Comparison of ENCODE assay signal across 28 cellular contexts in genomic region chr5:149366169-149366750, GRCh38. TPM values are rescaled to one million over a fixed set of nuclear protein-coding genes. Genes with fewer than 3 reads are reported as not detected.
DNase-seq lines count a peak whose midpoint lies in the region; ATAC-seq, FAIRE-seq and TF ChIP-seq lines count a peak whose summit lies in the region.
"Had no signal": no experiment of that assay in that cellular context is flagged by ENCODE, and none has a peak within 500 bp of the region (broad histone marks: within the 10 kb centered on the region; RNA-seq: fewer than 3 reads in every experiment).

No MANE protein-coding gene starts in this region.

- H3K4me3 Mint-ChIP-seq in T-helper 17 cell: no peak overlapping the region
- H3K4me3 Mint-ChIP-seq: CD4-positive, alpha-beta memory T cell had no signal

- no peak for FAIRE-seq in kidney (lab: Jason Lieb, UNC)
- FAIRE-seq: A549, GM18507, HTR-8/SVneo had no signal

- no peak overlapping the region for H3K18ac ChIP-seq in IMR-90 (ENCODE audit: low read depth, low read length)

- POLR2A ChIA-PET in IMR-90 (lab: Charles Lee; ENCODE audit: unreplicated experiment): no interaction called here

- BruUV-seq in IMR-90 (replicated peaks; lab: Mats Ljungman, UMichigan): no TSS peak

- no peak overlapping the region for H2BK120ac ChIP-seq in IMR-90 (ENCODE audit: low read depth, low read length)

- H3K9ac ChIP-seq in IMR-90 (ENCODE audit: low read depth, low read length) (no peak overlapping the region), kidney (ENCODE audit: low read length in 2 of 2) (no peak overlapping the region)
- H3K9ac ChIP-seq: KMS-11 had no signal

- H4K91ac ChIP-seq in IMR-90 (ENCODE audit: insufficient read depth, low read depth, low read length): no peak overlapping the region

- H2BK15ac ChIP-seq in IMR-90 (ENCODE audit: low read depth, low read length): no peak overlapping the region

- no CpG with 5 or more reads among the region's 3 CpGs for WGBS in IMR-90 (ENCODE audit: extremely low coverage in 2 of 2, insufficient read length in 1 of 2), 2 experiments
- WGBS in esophagus, 2 donors: 88 to 95% methylated on average over 3 of the region's 3 CpGs
- 93 to 96% methylated on average over 2 to 3 of the region's 3 CpGs for WGBS in transverse colon (ENCODE audit: low coverage in 1 of 2), 2 donors
- WGBS in sigmoid colon, 2 donors: 93% methylated on average over 3 of the region's 3 CpGs

- no peak overlapping the region for H3K56ac ChIP-seq in IMR-90 (ENCODE audit: extremely low read depth, insufficient read depth, low read length)

- H3K4me3 ChIP-seq in IMR-90 (ENCODE audit: insufficient read depth, low read depth, low read length) (no peak overlapping the region), esophagus (ENCODE audit: low read depth in 1 of 2, low read length in 2 of 2) (no peak overlapping the region), transverse colon (no peak overlapping the region), vagina (no peak overlapping the region), kidney (ENCODE audit: low read length in 2 of 2) (no peak overlapping the region), sigmoid colon (no peak overlapping the region)
- H3K4me3 ChIP-seq: A549; BLaER1 treated with 17β-estradiol and CSF1 and Interleukin-3, amounts not matched to agents 10 nM and 100 nM had no signal

- H3K23ac ChIP-seq in IMR-90 (ENCODE audit: low read depth, low read length): 0 out of 2 replicates have a peak overlapping the region, but pooled peaks have one; percentile 47

- no peak overlapping the region for H2BK5ac ChIP-seq in IMR-90 (ENCODE audit: low read depth, low read length, poor library complexity, severe bottlenecking)

- H3K9me3 ChIP-seq in IMR-90 (ENCODE audit: control insufficient read depth, insufficient read depth, low read length) (no peaks in the 10 kb centered on the region), T-helper 17 cell (ENCODE audit: control insufficient read depth, low read length, poor library complexity, severe bottlenecking) (no peaks in the 10 kb centered on the region), esophagus (ENCODE audit: control insufficient read depth in 2 of 2, insufficient read depth in 1 of 2, low read depth in 1 of 2, low read length in 1 of 2) (no peaks in the 10 kb centered on the region), transverse colon (no peaks in the 10 kb centered on the region), vagina (no peaks in the 10 kb centered on the region), kidney (ENCODE audit: control insufficient read depth in 1 of 2, low read length in 2 of 2) (no peaks in the 10 kb centered on the region), sigmoid colon (no peaks in the 10 kb centered on the region)
- H3K9me3 ChIP-seq: A549; BLaER1 treated with 17β-estradiol and CSF1 and Interleukin-3, amounts not matched to agents 10 nM and 100 nM had no signal

- no peak overlapping the region for H4K8ac ChIP-seq in IMR-90 (ENCODE audit: low read depth in 2 of 2, low read length in 2 of 2)

- no peak for TF ChIP-seq CTCF in IMR-90 (conservative IDR thresholded peaks at IDR 0.05; ENCODE audit: low read depth, low read length)
- TF ChIP-seq CTCF in transverse colon (IDR thresholded peaks at IDR 0.05): no peak
- no peak for TF ChIP-seq CTCF in vagina (IDR thresholded peaks at IDR 0.05)
- no peak for TF ChIP-seq CTCF in kidney (IDR thresholded peaks at IDR 0.05; ENCODE audit: borderline replicate concordance, extremely low read depth, insufficient read depth)
- no peak for TF ChIP-seq CTCF in sigmoid colon (IDR thresholded peaks at IDR 0.05)

- peaks cover 5% of the 10 kb centered on the region for H3K36me3 Mint-ChIP-seq in T-helper 17 cell (ENCODE audit: low read depth)

- dilution Hi-C loops in IMR-90 (cut with HindIII; ENCODE audit: low sequenced_read_pairs, unreplicated experiment): no loop called here

- peak overlapping the region; percentile 27 for H3K27ac Mint-ChIP-seq in T-helper 17 cell

- H3K27ac ChIP-seq in IMR-90 (ENCODE audit: insufficient read depth, low read length) (no peak overlapping the region), esophagus (ENCODE audit: low read depth in 2 of 2, low read length in 1 of 2) (peak overlapping the region; percentile 11 to 16), transverse colon (no peak overlapping the region), vagina (no peak overlapping the region), kidney (ENCODE audit: low read depth in 2 of 2, low read length in 2 of 2) (no peak overlapping the region), sigmoid colon (no peak overlapping the region)
- H3K27ac ChIP-seq: A549, KMS-11 had no signal

- ATAC-seq in IMR-90 (ENCODE audit: low read depth) (no peak), T-helper 17 cell (no peak)

- no peak overlapping the region for H2AFZ ChIP-seq in IMR-90 (replicated peaks; ENCODE audit: low read length, poor library complexity)

- no peaks in the 10 kb centered on the region; a peak in 1 of 4 replicates for H3K79me1 ChIP-seq in IMR-90 (ENCODE audit: low read depth in 1 of 2, low read length in 2 of 2)

- in situ Hi-C loops in IMR-90 (cut with MboI; ENCODE audit: low sequenced_read_pairs): no loop called here
- in situ Hi-C loops in transverse colon (cut with MboI; ENCODE audit: low pct_ligation_motif_present in 1 of 4, low pct_unique_long_range_greater_than_20kb in 1 of 4, low sequenced_read_pairs in 3 of 4): loop anchor here in 1 of 4 donors (5.0 kb wide), 1 partner anchor 44 kb away; no protein-coding TSS in a partner anchor

- TF ChIP-seq RAD21 in IMR-90 (IDR thresholded peaks at IDR 0.05; ENCODE audit: low read length): no peak

- H3K36me3 ChIP-seq in IMR-90 (ENCODE audit: control insufficient read depth, insufficient read depth, low read length): no peaks in the 10 kb centered on the region
- no peaks in the 10 kb centered on the region for H3K36me3 ChIP-seq in esophagus (ENCODE audit: control insufficient read depth in 2 of 2, insufficient read depth in 2 of 2, low read length in 1 of 2)
- H3K36me3 ChIP-seq in transverse colon: no peaks in the 10 kb centered on the region
- no peaks in the 10 kb centered on the region for H3K36me3 ChIP-seq in vagina
- no peaks in the 10 kb centered on the region for H3K36me3 ChIP-seq in kidney (ENCODE audit: control insufficient read depth in 1 of 2, insufficient read depth in 2 of 2, low read length in 2 of 2)
- no peaks in the 10 kb centered on the region for H3K36me3 ChIP-seq in sigmoid colon

- H3K4me1 Mint-ChIP-seq in T-helper 17 cell: peaks cover 27% of the 10 kb centered on the region

- H4K20me1 ChIP-seq in IMR-90 (ENCODE audit: insufficient read depth, low read length): no peaks in the 10 kb centered on the region

- no peak for TF ChIP-seq POLR2A in IMR-90 (IDR thresholded peaks at IDR 0.05; ENCODE audit: low read depth, low read length)
- no peak for TF ChIP-seq POLR2A in transverse colon (IDR thresholded peaks at IDR 0.05)
- TF ChIP-seq POLR2A in vagina (IDR thresholded peaks at IDR 0.05): no peak
- TF ChIP-seq POLR2A in sigmoid colon (IDR thresholded peaks at IDR 0.05): no peak

- intact Hi-C loops in IMR-90 (cut with micrococcal nuclease): loop anchor here (5.0 kb wide), 2 partner anchors 196 to 251 kb away; no protein-coding TSS in a partner anchor
- intact Hi-C loops in transverse colon (cut with DNase I; ENCODE audit: low total_unique reads): no loop called here
- intact Hi-C loops in vagina (cut with DNase I): no loop called here
- intact Hi-C loops in kidney (cut with DNase I): loop anchor here (10.0 kb wide), 1 partner anchor 199 kb away; no protein-coding TSS in a partner anchor
- intact Hi-C loops in sigmoid colon (cut with DNase I): loop anchor here (5.0 kb wide), 2 partner anchors 49 to 196 kb away; no protein-coding TSS in a partner anchor

- H4K5ac ChIP-seq in IMR-90 (ENCODE audit: low read depth, low read length): no peak overlapping the region

- DNase-seq in IMR-90 (no peak), T-helper 17 cell (no peak), transverse colon (peak; percentile 0), vagina (ENCODE audit: extremely low spot score in 2 of 2) (no peak), kidney (no peak), sigmoid colon (no peak)
- DNase-seq: AML-193; CD4-positive, alpha-beta memory T cell; COR-L47; DMS53; H7; NCI-H1048; NCI-H1417 treated with DMSO at 0.1 percent for 48 hours; NCI-H1694 treated with DMSO at 0.1 percent for 48 hours; NCI-H2081; NCI-H2171; NCI-H345; NCI-H524 treated with DMSO at 0.1 percent for 48 hours; Right ventricle myocardium superior; RPMI8226 had no signal

- no peak overlapping the region for H2BK20ac ChIP-seq in IMR-90 (ENCODE audit: low read depth, low read length)

- H3K4me2 ChIP-seq in IMR-90 (ENCODE audit: low read depth, low read length): no peak overlapping the region
- H3K4me2 ChIP-seq: A549, KMS-11 had no signal

- H3K27me3 ChIP-seq in IMR-90 (ENCODE audit: control insufficient read depth, insufficient read depth, low read length) (no peaks in the 10 kb centered on the region), esophagus (ENCODE audit: control insufficient read depth in 1 of 2, insufficient read depth in 2 of 2, low read length in 2 of 2) (no peaks in the 10 kb centered on the region), transverse colon (no peaks in the 10 kb centered on the region), vagina (no peaks in the 10 kb centered on the region), sigmoid colon (no peaks in the 10 kb centered on the region)
- H3K27me3 ChIP-seq: BLaER1 treated with 17β-estradiol and CSF1 and Interleukin-3, amounts not matched to agents 10 nM and 100 nM had no signal

- peaks cover 5% of the 10 kb centered on the region; the same call in 1 of the 2 replicates for H3K9me1 ChIP-seq in IMR-90 (ENCODE audit: insufficient read depth, low read length)

- TF ChIP-seq EP300 in transverse colon (IDR thresholded peaks at IDR 0.05; ENCODE audit: low read depth) (no peak), sigmoid colon (IDR thresholded peaks at IDR 0.05) (no peak)

- no peak overlapping the region for H2AK9ac ChIP-seq in IMR-90 (replicated peaks; ENCODE audit: low read depth, low read length, poor library complexity)

- H3K4me1 ChIP-seq in IMR-90 (ENCODE audit: control insufficient read depth, insufficient read depth, low read length) (0 out of 2 replicates have a peak, but pooled peaks cover 2% of the 10 kb centered on the region), esophagus (ENCODE audit: control insufficient read depth in 2 of 2, insufficient read depth in 2 of 2, low read length in 1 of 2) (peaks cover 8 to 9% of the 10 kb centered on the region in 2 donors), transverse colon (peaks cover 0 to 9% (median 5%) of the 10 kb centered on the region in 4 donors), vagina (peaks cover 15% of the 10 kb centered on the region), kidney (ENCODE audit: control insufficient read depth in 1 of 2, insufficient read depth in 1 of 2, low read depth in 1 of 2, low read length in 2 of 2) (peaks cover 0 to 10% of the 10 kb centered on the region in 2 donors), sigmoid colon (peaks cover 0 to 25% (median 24%) of the 10 kb centered on the region in 4 donors)

- H3K4ac ChIP-seq in IMR-90 (ENCODE audit: low read depth, low read length): no peak overlapping the region

- CTCF ChIA-PET in IMR-90 (lab: Yijun Ruan, JAX): interaction anchor here (0.5 to 2.3 kb wide), 4 partner anchors 8 to 195 kb away, joined by 3 to 14 read pairs (median 6); partner anchors contain the start of gene PCYOX1L

- no peak overlapping the region for H2AK5ac ChIP-seq in IMR-90 (ENCODE audit: low read depth, low read length)

- H3K14ac ChIP-seq in IMR-90 (replicated peaks; ENCODE audit: low read depth, low read length): no peak overlapping the region

- H3K27me3 Mint-ChIP-seq in T-helper 17 cell: no peaks in the 10 kb centered on the region
- H3K27me3 Mint-ChIP-seq: CD4-positive, alpha-beta memory T cell had no signal

RNA-seq across cellular contexts. Expression of gene PCYOX1L, which starts 8.4 kb away (rescaled TPM):
- total RNA-seq in IMR-90 (2012; rRNA removed): 5.8 and 7.0 TPM in 2 replicates
- polyA plus RNA-seq in IMR-90 (2012; rRNA removed): 14.3 and 16.3 TPM in 2 replicates
- polyA plus RNA-seq in IMR-90 (2012; cell fraction: cytosol; rRNA removed): 10.1 and 15.5 TPM in 2 replicates
- polyA plus RNA-seq in IMR-90 (2012; cell fraction: nucleus; rRNA removed; ENCODE audit: low replicate concordance): 30.0 and 32.4 TPM in 2 replicates
- total RNA-seq in T-helper 17 cell: 10 to 100 TPM; 33.1 to 35.0 TPM
- 1 to 10 TPM; 2.7 to 5.7 TPM for polyA plus RNA-seq in esophagus
- total RNA-seq in transverse colon: 1 to 10 TPM in 3 of 4 donors, under 1 TPM in 1; 0.75 to 5.4 (median 2.8) TPM
- total RNA-seq in vagina: 6.4 TPM
- total RNA-seq in kidney: 7.2 TPM
- 9.0 TPM for polyA plus RNA-seq in kidney (ENCODE audit: insufficient read depth, low read depth, low replicate concordance)
- total RNA-seq in sigmoid colon: 1 to 10 TPM; 2.5 to 3.9 (median 3.5) TPM
- 1 to 10 TPM in 2 of 3 donors, under 1 TPM in 1; 0.69 to 7.4 (median 1.2) TPM for polyA plus RNA-seq in sigmoid colon

RNA-seq across cellular contexts. Expression of gene IL17B, which starts 12.8 kb away (rescaled TPM):
- total RNA-seq in IMR-90 (2012; rRNA removed): 0.28 TPM in 1 of 2 replicates, not detected in the other
- 0.31 and 0.86 TPM in 2 replicates for polyA plus RNA-seq in IMR-90 (2012; rRNA removed)
- polyA plus RNA-seq in IMR-90 (2012; cell fraction: cytosol; rRNA removed): 0.84 TPM in 1 of 2 replicates, not detected in the other
- polyA plus RNA-seq in IMR-90 (2012; cell fraction: nucleus; rRNA removed; ENCODE audit: low replicate concordance): 0.30 and 0.39 TPM in 2 replicates
- total RNA-seq in T-helper 17 cell: not detected
- 1 to 10 TPM; 1.4 TPM for polyA plus RNA-seq in esophagus
- not detected for total RNA-seq in transverse colon
- total RNA-seq in vagina: 2.7 TPM
- 1.4 TPM for total RNA-seq in kidney
- 4.7 TPM for polyA plus RNA-seq in kidney (ENCODE audit: insufficient read depth, low read depth, low replicate concordance)
- 1 to 10 TPM; 3.0 to 9.6 (median 5.6) TPM for total RNA-seq in sigmoid colon
- under 1 TPM in 1 of 3 donors, not detected in 2; 0.82 TPM for polyA plus RNA-seq in sigmoid colon
- total RNA-seq: CD4-positive, alpha-beta memory T cell; Daoy; H7; Right ventricle myocardium superior; SK-MEL-5 had no signal
- polyA plus RNA-seq: CD4-positive, alpha-beta memory T cell had no signal

RNA-seq across cellular contexts. Expression of gene GRPEL2, which starts 21.0 kb away (rescaled TPM):
- 18.1 and 30.3 TPM in 2 replicates for total RNA-seq in IMR-90 (2012; rRNA removed)
- 4.8 and 6.2 TPM in 2 replicates for polyA plus RNA-seq in IMR-90 (2012; rRNA removed)
- 1.7 and 2.5 TPM in 2 replicates for polyA plus RNA-seq in IMR-90 (2012; cell fraction: cytosol; rRNA removed)
- polyA plus RNA-seq in IMR-90 (2012; cell fraction: nucleus; rRNA removed; ENCODE audit: low replicate concordance): 4.7 and 6.4 TPM in 2 replicates
- 10 to 100 TPM; 21.2 to 33.0 TPM for total RNA-seq in T-helper 17 cell
- polyA plus RNA-seq in esophagus: 10 to 100 TPM; 18.5 to 78.7 TPM
- total RNA-seq in transverse colon: 10 to 100 TPM in 1 of 4 donors, 1 to 10 TPM in 3; 2.2 to 10.6 (median 6.4) TPM
- total RNA-seq in vagina: 16.9 TPM
- 16.9 TPM for total RNA-seq in kidney
- polyA plus RNA-seq in kidney (ENCODE audit: insufficient read depth, low read depth, low replicate concordance): 7.6 TPM
- total RNA-seq in sigmoid colon: 10 to 100 TPM in 3 of 4 donors, 1 to 10 TPM in 1; 8.8 to 16.3 (median 12.9) TPM
- 1 to 10 TPM; 2.5 to 8.7 (median 4.2) TPM for polyA plus RNA-seq in sigmoid colon

Comparison
In these comparisons a context has a peak if more than half of its experiments do, and no peak if none do; other contexts are left out.
1. H3K27ac ChIP-seq: peak in esophagus (2 of 2); none in IMR-90 (single experiment), transverse colon (0 of 4), vagina (single experiment), kidney (0 of 2) and sigmoid colon (0 of 4).
2. intact Hi-C loops: an anchor here in IMR-90 (5.0 kb wide), kidney (10.0 kb wide) and sigmoid colon (5.0 kb wide); none called in transverse colon and vagina.